ENCODE assay signal across 14 cellular contexts in genomic region chr16:66133641-66134402, GRCh38.
A peak's percentile ranks its signal among the peaks of the same experiment; 100 is the strongest.
DNase-seq lines count a peak whose midpoint lies in the region; ATAC-seq, FAIRE-seq and TF ChIP-seq lines count a peak whose summit lies in the region.
"Had no signal": no experiment of that assay in that cellular context is flagged by ENCODE, and none has a peak within 500 bp of the region (broad histone marks: within the 10 kb centered on the region; RNA-seq: fewer than 3 reads in every experiment).

No MANE protein-coding gene starts in this region.

- peaks cover 34% of the 10 kb centered on the region for H3K9me1 ChIP-seq in IMR-90 (ENCODE audit: insufficient read depth, low read length)

- H3K4me3 ChIP-seq in IMR-90 (ENCODE audit: insufficient read depth, low read depth, low read length) (no peak overlapping the region), coronary artery (no peak overlapping the region), lower lobe of right lung (peak overlapping the region; percentile 30), upper lobe of right lung (peak overlapping the region; percentile 39), mammary epithelial cell (replicated peaks in 1 of 3; ENCODE audit: insufficient read depth in 1 of 3, low read depth in 2 of 3, low read length in 3 of 3) (no peak overlapping the region), small intestine (ENCODE audit: low read depth in 1 of 2, low read length in 2 of 2) (no peak overlapping the region)
- H3K4me3 ChIP-seq: GM12878 had no signal

- H2BK120ac ChIP-seq in IMR-90 (ENCODE audit: low read depth, low read length): peak overlapping the region; percentile 97

- H3K9me3 ChIP-seq in IMR-90 (ENCODE audit: control insufficient read depth, insufficient read depth, low read length): no peaks in the 10 kb centered on the region
- no peaks in the 10 kb centered on the region for H3K9me3 ChIP-seq in lower lobe of right lung
- H3K9me3 ChIP-seq in upper lobe of right lung: no peaks in the 10 kb centered on the region
- no peaks in the 10 kb centered on the region for H3K9me3 ChIP-seq in mammary epithelial cell (replicated peaks; ENCODE audit: insufficient read depth, low read length)
- H3K9me3 ChIP-seq in small intestine (ENCODE audit: control insufficient read depth, low read depth): no peaks in the 10 kb centered on the region
- H3K9me3 ChIP-seq: Caco-2 had no signal

- H2AFZ ChIP-seq in IMR-90 (replicated peaks; ENCODE audit: low read length, poor library complexity): peak overlapping the region; percentile 16
- H2AFZ ChIP-seq in mammary epithelial cell (ENCODE audit: low read depth, low read length): no peak overlapping the region

- peak overlapping the region; percentile 98 for H4K91ac ChIP-seq in IMR-90 (ENCODE audit: insufficient read depth, low read depth, low read length)

- no CpG with 5 or more reads among the region's 6 CpGs for WGBS in IMR-90 (ENCODE audit: extremely low coverage in 2 of 2, insufficient read length in 1 of 2), 2 experiments
- WGBS in mammary epithelial cell (ENCODE audit: low coverage, missing lambda C conversion rate): 88% methylated on average over 6 of the region's 6 CpGs
- WGBS in small intestine, 3 donors: 57 to 79% (median 67%) methylated on average over 6 of the region's 6 CpGs

- peak overlapping the region; percentile 83 to 86 for H4K8ac ChIP-seq in IMR-90 (ENCODE audit: low read depth in 2 of 2, low read length in 2 of 2)

- ATAC-seq in IMR-90 (ENCODE audit: low read depth) (no peak; the same call in 1 of the 2 replicates), lower lobe of right lung (peak; percentile 67 to 69), upper lobe of right lung (peak; percentile 54), GM21576 (IDR thresholded peaks at IDR 0.05; ENCODE audit: unreplicated experiment) (no peak)
- ATAC-seq: GM12878 had no signal

- H3K4me2 ChIP-seq in IMR-90 (ENCODE audit: low read depth, low read length): no peak overlapping the region
- no peak overlapping the region for H3K4me2 ChIP-seq in mammary epithelial cell (ENCODE audit: insufficient read depth, low read depth, low read length)

- peak overlapping the region; percentile 89 for H3K14ac ChIP-seq in IMR-90 (replicated peaks; ENCODE audit: low read depth, low read length)

- no peak for TF ChIP-seq POLR2A in IMR-90 (IDR thresholded peaks at IDR 0.05; ENCODE audit: low read depth, low read length)

- POLR2A ChIA-PET in IMR-90 (lab: Charles Lee; ENCODE audit: unreplicated experiment): no interaction called here

- H3K4ac ChIP-seq in IMR-90 (ENCODE audit: low read depth, low read length): peak overlapping the region; percentile 98

- BruUV-seq in IMR-90 (replicated peaks; lab: Mats Ljungman, UMichigan) (no TSS peak), mammary epithelial cell (replicated peaks; lab: Mats Ljungman, UMichigan) (no TSS peak)

- H2AK5ac ChIP-seq in IMR-90 (ENCODE audit: low read depth, low read length): peak overlapping the region; percentile 90

- peak overlapping the region; percentile 65 for H2BK5ac ChIP-seq in IMR-90 (ENCODE audit: low read depth, low read length, poor library complexity, severe bottlenecking)

- peak overlapping the region; percentile 56 for H4K5ac ChIP-seq in IMR-90 (ENCODE audit: low read depth, low read length)

- no peak for TF ChIP-seq RAD21 in IMR-90 (IDR thresholded peaks at IDR 0.05; ENCODE audit: low read length)

- 0 out of 2 replicates have a peak, but pooled peaks cover 3% of the 10 kb centered on the region for H4K20me1 ChIP-seq in IMR-90 (ENCODE audit: insufficient read depth, low read length)
- no peaks in the 10 kb centered on the region for H4K20me1 ChIP-seq in mammary epithelial cell (ENCODE audit: insufficient read depth, low read length)

- H3K18ac ChIP-seq in IMR-90 (ENCODE audit: low read depth, low read length): peak overlapping the region; percentile 96

- TF ChIP-seq CTCF in IMR-90 (conservative IDR thresholded peaks at IDR 0.05; ENCODE audit: low read depth, low read length): no peak
- TF ChIP-seq CTCF in coronary artery (IDR thresholded peaks at IDR 0.05): no peak
- TF ChIP-seq CTCF in lower lobe of right lung (IDR thresholded peaks at IDR 0.05): no peak
- no peak for TF ChIP-seq CTCF in upper lobe of right lung (IDR thresholded peaks at IDR 0.05)
- no peak for TF ChIP-seq CTCF in mammary epithelial cell (conservative IDR thresholded peaks at IDR 0.05 in 1 of 2, IDR thresholded peaks at IDR 0.05 in 1 of 2; ENCODE audit: extremely low read depth in 1 of 2, insufficient read depth in 1 of 2, low read depth in 1 of 2, low read length in 2 of 2)

- dilution Hi-C loops in IMR-90 (cut with HindIII; ENCODE audit: low sequenced_read_pairs, unreplicated experiment) (no loop called here), mammary epithelial cell (cut with HindIII; ENCODE audit: low sequenced_read_pairs) (no loop called here)

- H2AK9ac ChIP-seq in IMR-90 (replicated peaks; ENCODE audit: low read depth, low read length, poor library complexity): peak overlapping the region; percentile 35

- no peaks in the 10 kb centered on the region for H3K79me1 ChIP-seq in IMR-90 (ENCODE audit: low read depth in 1 of 2, low read length in 2 of 2)

- H3K79me2 ChIP-seq in mammary epithelial cell (ENCODE audit: insufficient read depth, low read length): no peaks in the 10 kb centered on the region

- peak overlapping the region; percentile 97; the same call in 2 of the 3 replicates for H2BK15ac ChIP-seq in IMR-90 (ENCODE audit: low read depth, low read length)

- H3K4me1 ChIP-seq in IMR-90 (ENCODE audit: control insufficient read depth, insufficient read depth, low read length) (peaks cover 56% of the 10 kb centered on the region), lower lobe of right lung (peaks cover 6% of the 10 kb centered on the region), upper lobe of right lung (peaks cover 9% of the 10 kb centered on the region), mammary epithelial cell (ENCODE audit: insufficient read depth, low read length) (peaks cover 22% of the 10 kb centered on the region), small intestine (ENCODE audit: control insufficient read depth in 2 of 2, insufficient read depth in 1 of 2, low read depth in 1 of 2, low read length in 1 of 2) (no peaks in the 10 kb centered on the region)

- CTCF ChIA-PET in IMR-90 (lab: Yijun Ruan, JAX): interaction anchor here (0.7 kb wide), 1 partner anchor 21 kb away, joined by 3 read pairs; no protein-coding TSS in a partner anchor
- CTCF ChIA-PET in mammary epithelial cell (lab: Charles Lee; ENCODE audit: low non-redundant PET): no interaction called here

- intact Hi-C loops in IMR-90 (cut with micrococcal nuclease) (loop anchor here (1.0 to 10.0 kb wide), 3 partner anchors 56 to 559 kb away; no protein-coding TSS in a partner anchor), lower lobe of right lung (cut with DNase I) (no loop called here), upper lobe of right lung (cut with DNase I) (no loop called here), mammary epithelial cell (cut with micrococcal nuclease) (no loop called here)

- in situ Hi-C loops in IMR-90 (cut with MboI; ENCODE audit: low sequenced_read_pairs) (no loop called here), mammary epithelial cell (cut with MboI; ENCODE audit: low sequenced_read_pairs in 2 of 2) (no loop called here)

- peak overlapping the region; percentile 76; the same call in 1 of the 2 replicates for H3K23ac ChIP-seq in IMR-90 (ENCODE audit: low read depth, low read length)

- H3K36me3 ChIP-seq in IMR-90 (ENCODE audit: control insufficient read depth, insufficient read depth, low read length) (no peaks in the 10 kb centered on the region), lower lobe of right lung (no peaks in the 10 kb centered on the region), upper lobe of right lung (no peaks in the 10 kb centered on the region), mammary epithelial cell (ENCODE audit: insufficient read depth, low read length) (no peaks in the 10 kb centered on the region), small intestine (ENCODE audit: control insufficient read depth in 2 of 2, insufficient read depth in 2 of 2, low read length in 2 of 2) (no peaks in the 10 kb centered on the region)

- H3K27me3 ChIP-seq in IMR-90 (ENCODE audit: control insufficient read depth, insufficient read depth, low read length) (no peaks in the 10 kb centered on the region), lower lobe of right lung (ENCODE audit: low read depth) (peaks cover 5% of the 10 kb centered on the region), upper lobe of right lung (peaks cover 3% of the 10 kb centered on the region), mammary epithelial cell (ENCODE audit: insufficient read depth, low read length) (no peaks in the 10 kb centered on the region), small intestine (ENCODE audit: control insufficient read depth in 2 of 2, insufficient read depth in 2 of 2, low read length in 2 of 2) (no peaks in the 10 kb centered on the region)

- H2BK20ac ChIP-seq in IMR-90 (ENCODE audit: low read depth, low read length): peak overlapping the region; percentile 99

- peak; percentile 72 for DNase-seq in IMR-90
- no peak for DNase-seq in coronary artery (ENCODE audit: low spot score)
- DNase-seq in lower lobe of right lung: no peak
- no peak for DNase-seq in upper lobe of right lung
- DNase-seq in mammary epithelial cell: no peak
- no peak for DNase-seq in small intestine
- DNase-seq: Caco-2, HCEC 1CT, NCI-H1436 treated with DMSO at 0.1 percent for 48 hours, NCI-H2081 treated with DMSO at 0.1 percent for 48 hours, NCI-H345 had no signal

- 0 out of 2 replicates have a peak overlapping the region, but pooled peaks have one; percentile 24 for H3K56ac ChIP-seq in IMR-90 (ENCODE audit: extremely low read depth, insufficient read depth, low read length)

- H3K9ac ChIP-seq in IMR-90 (ENCODE audit: low read depth, low read length): peak overlapping the region; percentile 8; the same call in 1 of the 2 replicates
- H3K9ac ChIP-seq in mammary epithelial cell (ENCODE audit: insufficient read depth, low read length): no peak overlapping the region

- peak overlapping the region; percentile 82; the same call in 1 of the 2 replicates for H3K27ac ChIP-seq in IMR-90 (ENCODE audit: insufficient read depth, low read length)
- peak overlapping the region; percentile 20 to 85 for H3K27ac ChIP-seq in coronary artery
- H3K27ac ChIP-seq in lower lobe of right lung: peak overlapping the region; percentile 79
- H3K27ac ChIP-seq in upper lobe of right lung: peak overlapping the region; percentile 77
- no peak overlapping the region for H3K27ac ChIP-seq in mammary epithelial cell (ENCODE audit: insufficient read depth, low read depth, low read length)
- no peak overlapping the region for H3K27ac ChIP-seq in small intestine (ENCODE audit: low read depth in 1 of 2, low read length in 1 of 2)

- no peak for FAIRE-seq in small intestine (lab: Jason Lieb, UNC)
- FAIRE-seq: GM12878, GM18507 had no signal

TF ChIP-seq in IMR-90, 13 proteins besides CTCF, POLR2A, EP300 and RAD21 (continues in another document):
- TF ChIP-seq CEBPB (IDR thresholded peaks at IDR 0.05; ENCODE audit: low read depth, low read length): peak; percentile 38; the same call in 1 of the 2 replicates
- no peak for TF ChIP-seq SMC3 (IDR thresholded peaks at IDR 0.05; ENCODE audit: low read depth, low read length)

Comparison
In these comparisons a context has a peak if more than half of its experiments do, and no peak if none do; other contexts are left out.
1. ATAC-seq: peak in lower lobe of right lung (2 of 2) and upper lobe of right lung (single experiment); none in IMR-90 (single experiment) and GM21576 (single experiment).
2. H3K27ac ChIP-seq: peak in IMR-90 (single experiment), coronary artery (2 of 2), lower lobe of right lung (single experiment) and upper lobe of right lung (single experiment); none in mammary epithelial cell (single experiment) and small intestine (0 of 2).
3. H3K4me3 ChIP-seq: peak in lower lobe of right lung (single experiment) and upper lobe of right lung (single experiment); none in IMR-90 (single experiment), coronary artery (single experiment), mammary epithelial cell (0 of 3) and small intestine (0 of 2).